8 cellular contexts compared by ENCODE assay signal in the genomic region with DNA sequence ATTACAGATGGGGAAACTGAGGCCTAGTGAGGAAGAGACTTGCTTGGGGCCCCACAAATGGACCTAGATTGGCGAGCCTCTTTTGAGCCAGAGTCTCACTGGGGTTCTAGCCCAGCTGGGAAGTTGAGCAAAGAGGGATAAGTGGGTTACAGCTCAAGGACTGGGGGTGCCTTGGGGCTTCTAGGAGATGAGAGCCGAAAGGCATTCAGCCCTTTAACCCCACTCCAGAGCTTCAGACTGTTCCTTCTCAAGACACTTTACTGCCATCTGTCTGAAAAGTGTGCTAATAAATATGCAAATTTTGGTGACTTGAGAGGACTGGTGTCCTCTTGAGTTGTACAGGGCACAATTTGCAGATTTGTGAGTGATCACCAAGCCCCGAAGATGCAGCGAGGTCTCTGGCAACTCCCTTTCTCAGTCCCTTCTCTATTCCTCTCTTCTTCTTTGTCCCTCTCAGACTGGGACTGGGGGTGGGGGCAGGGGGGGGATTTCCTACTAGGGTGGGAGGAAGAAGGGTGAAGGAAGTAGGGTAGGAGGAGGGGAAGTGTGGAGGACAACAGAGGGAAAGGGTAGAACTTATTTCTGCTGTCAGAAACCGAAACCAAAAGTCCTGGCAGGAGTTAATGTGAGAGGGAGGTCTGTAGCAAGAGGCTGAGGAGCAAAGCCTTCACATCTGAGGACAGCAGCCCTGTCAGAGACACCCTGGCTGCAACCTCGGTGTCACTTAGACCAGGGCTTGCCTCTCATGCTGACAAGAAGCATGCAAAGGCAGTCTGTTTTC. TPM values are rescaled to one million over a fixed set of nuclear protein-coding genes. Genes with fewer than 3 reads are reported as not detected.
DNase-seq lines count a peak whose midpoint lies in the region; ATAC-seq lines count a peak whose summit lies in the region.

No MANE protein-coding gene starts in this region.

- POLR2A ChIA-PET in activated naive CD8-positive, alpha-beta T cell treated with anti-CD3 and anti-CD28 coated beads, Interleukin-2, amount 10 ng/mL, durations not matched to agents 7 days and 5 days (lab: Charles Lee): interaction anchor here (0.8 to 7.2 kb wide), 18 partner anchors 10 to 515 kb away, joined by 3 to 86 read pairs (median 12); a partner anchor contains a TSS

- peak overlapping the region; percentile 84 for H3K4me3 Mint-ChIP-seq in activated naive CD8-positive, alpha-beta T cell treated with anti-CD3 and anti-CD28 coated beads, Interleukin-2, amount 10 ng/mL, durations not matched to agents 7 days and 5 days

- H3K36me3 ChIP-seq in iPS-20b (ENCODE audit: insufficient read depth, low read depth, low read length): no peaks in the 10 kb centered on the region

- H3K4me1 Mint-ChIP-seq in activated naive CD8-positive, alpha-beta T cell treated with anti-CD3 and anti-CD28 coated beads, Interleukin-2, amount 10 ng/mL, durations not matched to agents 7 days and 5 days: peaks cover 53% of the 10 kb centered on the region

- no peak overlapping the region for H3K9ac ChIP-seq in iPS-20b (ENCODE audit: low read depth, low read length)

- H3K4me3 ChIP-seq in iPS-20b (ENCODE audit: low read length): peak overlapping the region; percentile 75; the same call in 1 of the 2 replicates

- DNase-seq in AML-193 (lab: John Stamatoyannopoulos, UW) (peak; percentile 64 to 71), NCI-H524 treated with DMSO at 0.1 percent for 48 hours (lab: John Stamatoyannopoulos, UW) (peak; percentile 35), middle frontal gyrus (ENCODE audit: extremely low spot score, low spot score) (no peak)
- peak; percentile 50 for DNase-seq in activated naive CD8-positive, alpha-beta T cell treated with anti-CD3 and anti-CD28 coated beads, Interleukin-2, amount 10 ng/mL, durations not matched to agents 7 days and 5 days
- peak; percentile 49 for DNase-seq in stimulated activated naive CD4-positive, alpha-beta T cell treated with Interleukin-2 at 50 U/mL for 16 hours (lab: John Stamatoyannopoulos, UW)

- H3K36me3 Mint-ChIP-seq in activated naive CD8-positive, alpha-beta T cell treated with anti-CD3 and anti-CD28 coated beads, Interleukin-2, amount 10 ng/mL, durations not matched to agents 7 days and 5 days: peaks cover 12% of the 10 kb centered on the region

- H3K27me3 Mint-ChIP-seq in activated naive CD8-positive, alpha-beta T cell treated with anti-CD3 and anti-CD28 coated beads, Interleukin-2, amount 10 ng/mL, durations not matched to agents 7 days and 5 days: no peaks in the 10 kb centered on the region

- H3K27ac Mint-ChIP-seq in activated naive CD8-positive, alpha-beta T cell treated with anti-CD3 and anti-CD28 coated beads, Interleukin-2, amount 10 ng/mL, durations not matched to agents 7 days and 5 days: peak overlapping the region; percentile 95

- H3K4me1 ChIP-seq in iPS-20b (ENCODE audit: insufficient read depth, low read length): peaks cover 10% of the 10 kb centered on the region; the same call in 1 of the 2 replicates

- no peaks in the 10 kb centered on the region for H3K9me3 ChIP-seq in iPS-20b (ENCODE audit: insufficient read depth, low read depth, low read length)

- no peak overlapping the region for H3K27ac ChIP-seq in iPS-20b (ENCODE audit: low read length)

- H3K9me3 Mint-ChIP-seq in activated naive CD8-positive, alpha-beta T cell treated with anti-CD3 and anti-CD28 coated beads, Interleukin-2, amount 10 ng/mL, durations not matched to agents 7 days and 5 days: no peaks in the 10 kb centered on the region

- H3K27me3 ChIP-seq in iPS-20b (ENCODE audit: insufficient read depth, low read length): no peaks in the 10 kb centered on the region

- ATAC-seq in GM19035 (IDR thresholded peaks at IDR 0.05; ENCODE audit: unreplicated experiment) (peak; percentile 29), HG02885 (IDR thresholded peaks at IDR 0.05; ENCODE audit: poor library complexity, unreplicated experiment) (no peak)
- peak; percentile 10 for ATAC-seq in activated naive CD8-positive, alpha-beta T cell treated with anti-CD3 and anti-CD28 coated beads, Interleukin-2, amount 10 ng/mL, durations not matched to agents 7 days and 5 days (ENCODE audit: low read depth)

RNA-seq across cellular contexts. Expression of a gene that starts 16.2 kb away (rescaled TPM):
- total RNA-seq in activated naive CD8-positive, alpha-beta T cell treated with anti-CD3 and anti-CD28 coated beads, Interleukin-2, amount 10 ng/mL, durations not matched to agents 7 days and 5 days: 10 to 100 TPM; 10.9 to 12.6 TPM

RNA-seq across cellular contexts. Expression of a gene that starts 53.8 kb away (rescaled TPM):
- total RNA-seq in activated naive CD8-positive, alpha-beta T cell treated with anti-CD3 and anti-CD28 coated beads, Interleukin-2, amount 10 ng/mL, durations not matched to agents 7 days and 5 days: 10 to 100 TPM; 25.4 to 25.7 TPM
